In genomic region chr2:121372756-121373353, GRCh38 we compare ENCODE assay signal across 21 cellular contexts.
DNase-seq lines count a peak whose midpoint lies in the region; ATAC-seq, FAIRE-seq and TF ChIP-seq lines count a peak whose summit lies in the region.
"Had no signal": no experiment of that assay in that cellular context is flagged by ENCODE, and none has a peak within 500 bp of the region (broad histone marks: within the 10 kb centered on the region; RNA-seq: fewer than 3 reads in every experiment).

No MANE protein-coding gene starts in this region.

- no peak for TF ChIP-seq RAD21 in GM12878 (IDR thresholded peaks at IDR 0.05; ENCODE audit: insufficient read depth, low read depth, low read length)

- H3K4me1 Mint-ChIP-seq in activated naive CD8-positive, alpha-beta T cell treated with anti-CD3 and anti-CD28 coated beads, Interleukin-2, amount 50 U/mL, for 24 hours, result no peaks in the 10 kb centered on the region

- TF ChIP-seq POLR2A in GM12891 (IDR thresholded peaks at IDR 0.05; ENCODE audit: low read depth, low read length) (no peak), GM12878 (IDR thresholded peaks at IDR 0.05; ENCODE audit: low read depth, low read length) (no peak)

- RAD21 ChIA-PET in GM12878 (lab: Charles Lee; ENCODE audit: unreplicated experiment), result no interaction called here

- H3K79me2 ChIP-seq in GM12878 (ENCODE audit: control insufficient read depth, insufficient read depth, low read length) (no peaks in the 10 kb centered on the region), hepatocyte (no peaks in the 10 kb centered on the region)

- H3K36me3 ChIP-seq in GM12878 (ENCODE audit: control insufficient read depth in 2 of 2, insufficient read depth in 2 of 2, low read length in 1 of 2) (peaks cover 9 to 32% of the 10 kb centered on the region in 2 experiments), hepatocyte (replicated peaks; ENCODE audit: insufficient read depth, low read depth) (no peaks in the 10 kb centered on the region)

- H3K27me3 Mint-ChIP-seq in activated naive CD8-positive, alpha-beta T cell treated with anti-CD3 and anti-CD28 coated beads, Interleukin-2, amount 50 U/mL, for 24 hours, result no peaks in the 10 kb centered on the region

- CTCF ChIA-PET in GM12878 (lab: Yijun Ruan, JAX), result no interaction called here

- intact Hi-C loops in GM12878 (cut with micrococcal nuclease; ENCODE audit: unreplicated experiment), result no loop called here

- H3K4me3 ChIP-seq in GM12878 (no peak overlapping the region), hepatocyte (no peak overlapping the region)
- H3K4me3 ChIP-seq: BLaER1, left lung, thyroid gland had no signal

- H3K9me2 ChIP-seq in hepatocyte (replicated peaks; ENCODE audit: insufficient read depth), result no peaks in the 10 kb centered on the region
- H3K9me2 ChIP-seq: SK-N-SH had no signal

- no peak for TF ChIP-seq CTCF in GM12878 (IDR thresholded peaks at IDR 0.05 in 2 of 3, conservative IDR thresholded peaks at IDR 0.05 in 1 of 3; ENCODE audit: control insufficient read depth in 2 of 3, extremely low read depth in 1 of 3, insufficient read depth in 1 of 3, low read depth in 3 of 3, low read length in 3 of 3)
- no peak for TF ChIP-seq CTCF in hepatocyte (IDR thresholded peaks at IDR 0.05; ENCODE audit: poor library complexity)

- H3K9me3 Mint-ChIP-seq in activated naive CD8-positive, alpha-beta T cell treated with anti-CD3 and anti-CD28 coated beads, Interleukin-2, amount 50 U/mL, for 24 hours, result no peaks in the 10 kb centered on the region

- no peak for FAIRE-seq in GM12891 (lab: Jason Lieb, UNC)
- no peak for FAIRE-seq in GM12878 (lab: Jason Lieb, UNC)
- FAIRE-seq: GM18507 had no signal

- H2AFZ ChIP-seq in GM12878 (ENCODE audit: control insufficient read depth, low read depth, low read length) (peak overlapping the region; percentile 15; the same call in 1 of the 2 replicates), hepatocyte (no peak overlapping the region)

- POLR2A ChIA-PET in GM12878 (lab: Charles Lee), result no interaction called here

- BruUV-seq in GM12878 (replicated peaks; lab: Mats Ljungman, UMichigan), result no TSS peak

- H3K4me2 ChIP-seq in GM12878 (ENCODE audit: control insufficient read depth, insufficient read depth), result no peak overlapping the region
- H3K4me2 ChIP-seq in hepatocyte, result no peak overlapping the region
- H3K4me2 ChIP-seq: BLaER1, SK-N-SH had no signal

- SMC1A ChIA-PET in GM12878 (lab: Charles Lee; ENCODE audit: uncharacterized antibody, unreplicated experiment), result no interaction called here

- H3K4me3 Mint-ChIP-seq in activated naive CD8-positive, alpha-beta T cell treated with anti-CD3 and anti-CD28 coated beads, Interleukin-2, amount 50 U/mL, for 24 hours, result no peak overlapping the region

- H3K4me1 ChIP-seq in GM12878 (ENCODE audit: control insufficient read depth, insufficient read depth, low read length) (peaks cover 18% of the 10 kb centered on the region), hepatocyte (ENCODE audit: insufficient read depth) (no peaks in the 10 kb centered on the region)
- H3K4me1 ChIP-seq: BLaER1, left lung had no signal

- no peak for TF ChIP-seq EP300 in GM12878 (IDR thresholded peaks at IDR 0.05; ENCODE audit: borderline replicate concordance in 1 of 2, control insufficient read depth in 1 of 2, low read depth in 2 of 2, low read length in 2 of 2)

- DNase-seq in GM12891 (ENCODE audit: insufficient read length, low spot score), result no peak
- peak; percentile 48 for DNase-seq in GM12878 (ENCODE audit: low read depth, low spot score)
- no peak for DNase-seq in activated naive CD8-positive, alpha-beta T cell treated with anti-CD3 and anti-CD28 coated beads, Interleukin-2, amount 50 U/mL, for 24 hours
- DNase-seq in hepatocyte (ENCODE audit: low spot score), result no peak
- DNase-seq: activated effector memory CD4-positive, alpha-beta T cell treated with anti-CD3 and anti-CD28 coated beads, Interleukin-2, amount 50 U/mL, for 16 hours; aorta; DMS 273 treated with DMSO at 0.1 percent for 48 hours; foreskin fibroblast; GOT3; left lung; NCI-H1105 treated with DMSO at 0.1 percent for 48 hours; NCI-H748 treated with DMSO at 0.1 percent for 48 hours; SK-N-SH; stimulated activated CD4-positive, alpha-beta T cell treated with anti-CD3 and anti-CD28 coated beads, Interleukin-4, amount 100 ng/mL, for 4 hours; thyroid gland had no signal

- peak; percentile 53 for ATAC-seq in GM19023 (IDR thresholded peaks at IDR 0.05; ENCODE audit: unreplicated experiment)
- peak; percentile 30 for ATAC-seq in HG03060 (IDR thresholded peaks at IDR 0.05; ENCODE audit: low read depth, unreplicated experiment)
- ATAC-seq in GM12878, result peak; percentile 82
- ATAC-seq in HG03196 (IDR thresholded peaks at IDR 0.05; ENCODE audit: unreplicated experiment), result no peak
- no peak for ATAC-seq in activated naive CD8-positive, alpha-beta T cell treated with anti-CD3 and anti-CD28 coated beads, Interleukin-2, amount 50 U/mL, for 24 hours
- ATAC-seq: left lung, Panc1 had no signal

- in situ Hi-C loops in GM12878 (cut with MboI), result no loop called here

- H3K36me3 Mint-ChIP-seq in activated naive CD8-positive, alpha-beta T cell treated with anti-CD3 and anti-CD28 coated beads, Interleukin-2, amount 50 U/mL, for 24 hours (ENCODE audit: low read depth), result peaks cover 46% of the 10 kb centered on the region

- 56% methylated on average over 7 of the region's 7 CpGs for WGBS in GM12878 (ENCODE audit: insufficient coverage, insufficient replicate concordance, low lambda C conversion rate, missing lambda C conversion rate)
- WGBS in hepatocyte (ENCODE audit: low lambda C conversion rate, missing lambda C conversion rate), result 94% methylated on average over 7 of the region's 7 CpGs

- H4K20me1 ChIP-seq in GM12878 (ENCODE audit: control insufficient read depth, insufficient read depth) (no peaks in the 10 kb centered on the region), hepatocyte (ENCODE audit: insufficient read depth, poor library complexity, severe bottlenecking) (no peaks in the 10 kb centered on the region)
- H4K20me1 ChIP-seq: BLaER1 had no signal

- H3K9me3 ChIP-seq in GM12878 (replicated peaks; ENCODE audit: control insufficient read depth, insufficient read depth, low read length), result peaks cover 13% of the 10 kb centered on the region
- no peaks in the 10 kb centered on the region for H3K9me3 ChIP-seq in hepatocyte (ENCODE audit: low read depth)
- H3K9me3 ChIP-seq: left lung, SK-N-SH, thyroid gland had no signal

- H3K27ac Mint-ChIP-seq in activated naive CD8-positive, alpha-beta T cell treated with anti-CD3 and anti-CD28 coated beads, Interleukin-2, amount 50 U/mL, for 24 hours, result no peak overlapping the region

- H3K27ac ChIP-seq in GM12878 (ENCODE audit: control insufficient read depth, insufficient read depth), result peak overlapping the region; percentile 73
- H3K27ac ChIP-seq in hepatocyte, result no peak overlapping the region
- H3K27ac ChIP-seq: BLaER1, left lung, thyroid gland had no signal

- no peak overlapping the region for H3K9ac ChIP-seq in GM12878 (ENCODE audit: control insufficient read depth, insufficient read depth, low read length)
- H3K9ac ChIP-seq: BLaER1, SK-N-SH had no signal

- no peaks in the 10 kb centered on the region for H3K27me3 ChIP-seq in GM12878 (replicated peaks in 1 of 2; ENCODE audit: control insufficient read depth in 2 of 2, insufficient read depth in 2 of 2, low read length in 1 of 2)
- no peaks in the 10 kb centered on the region for H3K27me3 ChIP-seq in hepatocyte
- H3K27me3 ChIP-seq: BLaER1, left lung, thyroid gland had no signal

TF ChIP-seq in GM12891, 5 proteins besides CTCF, POLR2A, EP300 and RAD21:
- no peak for TF ChIP-seq TAF1 (IDR thresholded peaks at IDR 0.05; ENCODE audit: low read depth, low read length)
- peak; percentile 61 for TF ChIP-seq SPI1 (IDR thresholded peaks at IDR 0.05; ENCODE audit: low read depth, low read length)
- TF ChIP-seq POU2F2 (IDR thresholded peaks at IDR 0.05; ENCODE audit: low read depth, low read length), result no peak

TF ChIP-seq in GM12878, 131 proteins besides CTCF, POLR2A, EP300 and RAD21 (continues in another document):
- TF ChIP-seq KDM1A (IDR thresholded peaks at IDR 0.05; ENCODE audit: borderline replicate concordance) (no peak), CREB1 (IDR thresholded peaks at IDR 0.05; ENCODE audit: low read depth) (no peak), TCF3 (IDR thresholded peaks at IDR 0.05; ENCODE audit: borderline replicate concordance, insufficient read depth, low read depth, low read length) (no peak), NR2C2 (IDR thresholded peaks at IDR 0.05; ENCODE audit: borderline replicate concordance, control insufficient read depth, insufficient read length, low read depth) (no peak), BHLHE40 (IDR thresholded peaks at IDR 0.05; ENCODE audit: borderline replicate concordance in 1 of 2, low read depth in 2 of 2, low read length in 1 of 2) (0 out of 4 replicates have a peak, but pooled peaks of 1 of the 2 experiments have one; percentile 20), ZNF384 (IDR thresholded peaks at IDR 0.05; ENCODE audit: borderline replicate concordance, low read depth, low read length) (no peak), BCL11A (IDR thresholded peaks at IDR 0.05; ENCODE audit: low read depth, low read length) (no peak), JUND (IDR thresholded peaks at IDR 0.05; ENCODE audit: low read depth, low read length) (no peak), NR2C1 (IDR thresholded peaks at IDR 0.05) (no peak), ZNF217 (IDR thresholded peaks at IDR 0.05) (no peak), MTA2 (IDR thresholded peaks at IDR 0.05; ENCODE audit: low read depth) (no peak), ZBED1 (IDR thresholded peaks at IDR 0.05; ENCODE audit: borderline replicate concordance) (no peak; the same call in 1 of the 2 replicates), EZH2 (IDR thresholded peaks at IDR 0.05; ENCODE audit: borderline replicate concordance, control insufficient read depth, low read depth, low read length) (no peak)

Comparison
In these comparisons a context has a peak if more than half of its experiments do, and no peak if none do; other contexts are left out.
1. ATAC-seq: peak in GM19023 (single experiment), HG03060 (single experiment) and GM12878 (single experiment); none in HG03196 (single experiment) and activated naive CD8-positive, alpha-beta T cell treated with anti-CD3 and anti-CD28 coated beads, Interleukin-2, amount 50 U/mL, for 24 hours (single experiment).